In genomic region chr6:145023116-145023726, GRCh38 we compare ENCODE assay signal across 19 cellular contexts.
"Had no signal": no experiment of that assay in that cellular context is flagged by ENCODE, and none has a peak within 500 bp of the region (broad histone marks: within the 10 kb centered on the region; RNA-seq: fewer than 3 reads in every experiment).

No MANE protein-coding gene starts in this region.

- DNase-seq: activated naive CD4-positive, alpha-beta T cell treated with Interleukin-2 at 50 U/mL for 16 hours; activated naive CD8-positive, alpha-beta T cell treated with anti-CD3 and anti-CD28 coated beads, Interleukin-2, amount 10 ng/mL, durations not matched to agents 7 days and 5 days; activated T-cell treated with anti-CD3 and anti-CD28 coated beads, Interleukin-2, amount 50 U/mL, for 4 hours; amygdala; cortex of kidney; erythroblast; foreskin fibroblast; hippocampal formation; naive B cell; ovary; right cardiac atrium; stimulated activated CD4-positive, alpha-beta T cell treated with anti-CD3 and anti-CD28 coated beads, Interleukin-1b, Interleukin-23, amount 100 ng/mL, for 48 hours; stomach; T1000 had no signal

- H3K9me3 ChIP-seq: ovary, prostate gland, stomach, suprapubic skin, tibial nerve had no signal

- H3K27me3 ChIP-seq: stomach, suprapubic skin, tibial nerve had no signal

- H3K36me3 ChIP-seq: ovary, prostate gland, stomach, suprapubic skin, tibial nerve had no signal

- H3K9me3 Mint-ChIP-seq: activated naive CD8-positive, alpha-beta T cell treated with anti-CD3 and anti-CD28 coated beads, Interleukin-2, amount 10 ng/mL, durations not matched to agents 7 days and 5 days; activated T-cell treated with anti-CD3 and anti-CD28 coated beads, Interleukin-2, amount 50 U/mL, for 4 hours; naive B cell; WTC11 had no signal

- ATAC-seq: activated T-cell treated with anti-CD3 and anti-CD28 coated beads, Interleukin-2, amount 50 U/mL, for 4 hours; WTC11 had no signal

- H3K4me3 ChIP-seq: ovary, prostate gland, stomach, suprapubic skin, tibial nerve had no signal

- H3K4me1 ChIP-seq: prostate gland, suprapubic skin, tibial nerve had no signal

- H3K27ac Mint-ChIP-seq: activated naive CD8-positive, alpha-beta T cell treated with anti-CD3 and anti-CD28 coated beads, Interleukin-2, amount 10 ng/mL, durations not matched to agents 7 days and 5 days; memory B cell; naive B cell; WTC11 had no signal

- H3K36me3 Mint-ChIP-seq: activated naive CD8-positive, alpha-beta T cell treated with anti-CD3 and anti-CD28 coated beads, Interleukin-2, amount 10 ng/mL, durations not matched to agents 7 days and 5 days; memory B cell; naive B cell; WTC11 had no signal

- H3K27ac ChIP-seq: ovary, prostate gland, stomach, suprapubic skin, tibial nerve had no signal

- H3K4me3 Mint-ChIP-seq: activated naive CD8-positive, alpha-beta T cell treated with anti-CD3 and anti-CD28 coated beads, Interleukin-2, amount 10 ng/mL, durations not matched to agents 7 days and 5 days; activated T-cell treated with anti-CD3 and anti-CD28 coated beads, Interleukin-2, amount 50 U/mL, for 4 hours; memory B cell; naive B cell; WTC11 had no signal

- H3K4me1 Mint-ChIP-seq: memory B cell, naive B cell had no signal
